Comparison of ENCODE assay signal across 1 cellular context in the genomic region with DNA sequence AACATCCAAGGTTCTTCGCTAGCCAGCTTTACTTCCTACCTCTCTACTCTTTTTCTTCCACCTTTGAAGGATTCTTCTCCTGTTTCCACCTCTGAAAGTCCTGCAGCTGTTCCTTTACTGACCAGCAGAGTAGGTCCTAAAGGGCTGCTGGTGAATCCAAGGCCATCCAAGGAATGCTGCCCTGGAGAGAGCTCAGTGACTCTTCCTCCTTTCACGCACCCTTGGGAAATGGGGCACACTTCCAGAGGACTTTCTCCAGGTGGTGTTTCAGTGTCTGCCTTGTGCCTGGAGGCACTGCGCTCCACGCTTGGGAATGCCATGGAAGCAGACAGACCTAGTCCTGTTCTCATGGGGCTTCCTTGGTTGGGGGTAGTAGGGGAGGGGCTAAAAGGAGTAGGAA.
TF ChIP-seq lines count a peak whose summit lies in the region.

No MANE protein-coding gene starts in this region.

TF ChIP-seq in HepG2, 621 proteins besides CTCF, POLR2A, EP300 and RAD21 (continued from another document):
- TF ChIP-seq, protein P1, sequence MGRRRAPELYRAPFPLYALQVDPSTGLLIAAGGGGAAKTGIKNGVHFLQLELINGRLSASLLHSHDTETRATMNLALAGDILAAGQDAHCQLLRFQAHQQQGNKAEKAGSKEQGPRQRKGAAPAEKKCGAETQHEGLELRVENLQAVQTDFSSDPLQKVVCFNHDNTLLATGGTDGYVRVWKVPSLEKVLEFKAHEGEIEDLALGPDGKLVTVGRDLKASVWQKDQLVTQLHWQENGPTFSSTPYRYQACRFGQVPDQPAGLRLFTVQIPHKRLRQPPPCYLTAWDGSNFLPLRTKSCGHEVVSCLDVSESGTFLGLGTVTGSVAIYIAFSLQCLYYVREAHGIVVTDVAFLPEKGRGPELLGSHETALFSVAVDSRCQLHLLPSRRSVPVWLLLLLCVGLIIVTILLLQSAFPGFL (CRISPR knock-in tag; IDR thresholded peaks at IDR 0.05) = no peak
- TF ChIP-seq, protein P2, sequence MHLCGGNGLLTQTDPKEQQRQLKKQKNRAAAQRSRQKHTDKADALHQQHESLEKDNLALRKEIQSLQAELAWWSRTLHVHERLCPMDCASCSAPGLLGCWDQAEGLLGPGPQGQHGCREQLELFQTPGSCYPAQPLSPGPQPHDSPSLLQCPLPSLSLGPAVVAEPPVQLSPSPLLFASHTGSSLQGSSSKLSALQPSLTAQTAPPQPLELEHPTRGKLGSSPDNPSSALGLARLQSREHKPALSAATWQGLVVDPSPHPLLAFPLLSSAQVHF (CRISPR knock-in tag; IDR thresholded peaks at IDR 0.05) = no peak
- no peak for TF ChIP-seq ZNF567 (CRISPR knock-in tag; IDR thresholded peaks at IDR 0.05; ENCODE audit: borderline replicate concordance)
- TF ChIP-seq, protein P3, sequence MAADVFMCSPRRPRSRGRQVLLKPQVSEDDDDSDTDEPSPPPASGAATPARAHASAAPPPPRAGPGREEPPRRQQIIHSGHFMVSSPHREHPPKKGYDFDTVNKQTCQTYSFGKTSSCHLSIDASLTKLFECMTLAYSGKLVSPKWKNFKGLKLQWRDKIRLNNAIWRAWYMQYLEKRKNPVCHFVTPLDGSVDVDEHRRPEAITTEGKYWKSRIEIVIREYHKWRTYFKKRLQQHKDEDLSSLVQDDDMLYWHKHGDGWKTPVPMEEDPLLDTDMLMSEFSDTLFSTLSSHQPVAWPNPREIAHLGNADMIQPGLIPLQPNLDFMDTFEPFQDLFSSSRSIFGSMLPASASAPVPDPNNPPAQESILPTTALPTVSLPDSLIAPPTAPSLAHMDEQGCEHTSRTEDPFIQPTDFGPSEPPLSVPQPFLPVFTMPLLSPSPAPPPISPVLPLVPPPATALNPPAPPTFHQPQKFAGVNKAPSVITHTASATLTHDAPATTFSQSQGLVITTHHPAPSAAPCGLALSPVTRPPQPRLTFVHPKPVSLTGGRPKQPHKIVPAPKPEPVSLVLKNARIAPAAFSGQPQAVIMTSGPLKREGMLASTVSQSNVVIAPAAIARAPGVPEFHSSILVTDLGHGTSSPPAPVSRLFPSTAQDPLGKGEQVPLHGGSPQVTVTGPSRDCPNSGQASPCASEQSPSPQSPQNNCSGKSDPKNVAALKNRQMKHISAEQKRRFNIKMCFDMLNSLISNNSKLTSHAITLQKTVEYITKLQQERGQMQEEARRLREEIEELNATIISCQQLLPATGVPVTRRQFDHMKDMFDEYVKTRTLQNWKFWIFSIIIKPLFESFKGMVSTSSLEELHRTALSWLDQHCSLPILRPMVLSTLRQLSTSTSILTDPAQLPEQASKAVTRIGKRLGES (CRISPR knock-in tag; IDR thresholded peaks at IDR 0.05; ENCODE audit: borderline replicate concordance) = no peak
- no peak for TF ChIP-seq ZNF207 (IDR thresholded peaks at IDR 0.05; ENCODE audit: borderline replicate concordance)
- TF ChIP-seq, protein P4, sequence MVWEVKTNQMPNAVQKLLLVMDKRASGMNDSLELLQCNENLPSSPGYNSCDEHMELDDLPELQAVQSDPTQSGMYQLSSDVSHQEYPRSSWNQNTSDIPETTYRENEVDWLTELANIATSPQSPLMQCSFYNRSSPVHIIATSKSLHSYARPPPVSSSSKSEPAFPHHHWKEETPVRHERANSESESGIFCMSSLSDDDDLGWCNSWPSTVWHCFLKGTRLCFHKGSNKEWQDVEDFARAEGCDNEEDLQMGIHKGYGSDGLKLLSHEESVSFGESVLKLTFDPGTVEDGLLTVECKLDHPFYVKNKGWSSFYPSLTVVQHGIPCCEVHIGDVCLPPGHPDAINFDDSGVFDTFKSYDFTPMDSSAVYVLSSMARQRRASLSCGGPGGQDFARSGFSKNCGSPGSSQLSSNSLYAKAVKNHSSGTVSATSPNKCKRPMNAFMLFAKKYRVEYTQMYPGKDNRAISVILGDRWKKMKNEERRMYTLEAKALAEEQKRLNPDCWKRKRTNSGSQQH (CRISPR knock-in tag; IDR thresholded peaks at IDR 0.05; ENCODE audit: low read depth) = no peak
- TF ChIP-seq CHCHD3 (CRISPR knock-in tag; IDR thresholded peaks at IDR 0.05) = no peak
- TF ChIP-seq, protein P5, sequence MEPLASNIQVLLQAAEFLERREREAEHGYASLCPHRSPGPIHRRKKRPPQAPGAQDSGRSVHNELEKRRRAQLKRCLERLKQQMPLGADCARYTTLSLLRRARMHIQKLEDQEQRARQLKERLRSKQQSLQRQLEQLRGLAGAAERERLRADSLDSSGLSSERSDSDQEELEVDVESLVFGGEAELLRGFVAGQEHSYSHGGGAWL (CRISPR knock-in tag; IDR thresholded peaks at IDR 0.05) = no peak
- TF ChIP-seq, protein P6, sequence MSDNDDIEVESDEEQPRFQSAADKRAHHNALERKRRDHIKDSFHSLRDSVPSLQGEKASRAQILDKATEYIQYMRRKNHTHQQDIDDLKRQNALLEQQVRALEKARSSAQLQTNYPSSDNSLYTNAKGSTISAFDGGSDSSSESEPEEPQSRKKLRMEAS (IDR thresholded peaks at IDR 0.05) = no peak
- no peak for TF ChIP-seq ISL2 (CRISPR knock-in tag; IDR thresholded peaks at IDR 0.05)
- TF ChIP-seq, protein P7, sequence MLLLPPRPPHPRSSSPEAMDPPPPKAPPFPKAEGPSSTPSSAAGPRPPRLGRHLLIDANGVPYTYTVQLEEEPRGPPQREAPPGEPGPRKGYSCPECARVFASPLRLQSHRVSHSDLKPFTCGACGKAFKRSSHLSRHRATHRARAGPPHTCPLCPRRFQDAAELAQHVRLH (CRISPR knock-in tag; IDR thresholded peaks at IDR 0.05; ENCODE audit: borderline replicate concordance, low read depth) = no peak
- TF ChIP-seq YY1 (IDR thresholded peaks at IDR 0.05; ENCODE audit: insufficient read depth, insufficient replicate concordance, low read depth, low read length) = no peak
